ENCODE assay signal across 28 cellular contexts in genomic region chr14:74464785-74465184, GRCh38. TPM values are rescaled to one million over a fixed set of nuclear protein-coding genes. Genes with fewer than 3 reads are reported as not detected.
DNase-seq lines count a peak whose midpoint lies in the region; ATAC-seq, FAIRE-seq and TF ChIP-seq lines count a peak whose summit lies in the region.
"Had no signal": no experiment of that assay in that cellular context is flagged by ENCODE, and none has a peak within 500 bp of the region (broad histone marks: within the 10 kb centered on the region; RNA-seq: fewer than 3 reads in every experiment).

No MANE protein-coding gene starts in this region.

- no peak overlapping the region for H3K4me3 ChIP-seq in H7 (ENCODE audit: insufficient read depth, low read depth, low read length)
- H3K4me3 ChIP-seq: A549; BLaER1 treated with 17β-estradiol and CSF1 and Interleukin-3, amounts not matched to agents 10 nM and 100 nM; GM12878 had no signal

- intact Hi-C loops in head of caudate nucleus (cut with DNase I) = no loop called here

- no peak overlapping the region for H3K4me3 Mint-ChIP-seq in type B pancreatic cell
- no peak overlapping the region for H3K4me3 Mint-ChIP-seq in natural killer cell treated with Interleukin-12 subunit alpha and Interleukin-12 subunit beta and Interleukin-15 and Interleukin-18, amount 100 ng/mL, for 72 hours
- H3K4me3 Mint-ChIP-seq: B cell; CD4-positive, alpha-beta T cell; CD8-positive, alpha-beta T cell had no signal

- no peak overlapping the region for H3K27ac Mint-ChIP-seq in type B pancreatic cell
- H3K27ac Mint-ChIP-seq in natural killer cell treated with Interleukin-12 subunit alpha and Interleukin-12 subunit beta and Interleukin-15 and Interleukin-18, amount 100 ng/mL, for 72 hours = no peak overlapping the region
- H3K27ac Mint-ChIP-seq: B cell; CD4-positive, alpha-beta T cell; CD8-positive, alpha-beta T cell had no signal

- H3K27me3 ChIP-seq in H7 (ENCODE audit: control insufficient read depth, insufficient read depth, low read length) = no peaks in the 10 kb centered on the region; the same call in 1 of the 2 replicates
- H3K27me3 ChIP-seq: BLaER1 treated with 17β-estradiol and CSF1 and Interleukin-3, amounts not matched to agents 10 nM and 100 nM had no signal

- ATAC-seq in natural killer cell treated with Interleukin-12 subunit alpha and Interleukin-12 subunit beta and Interleukin-15 and Interleukin-18, amount 100 ng/mL, for 72 hours = no peak
- no peak for ATAC-seq in HG03159 (IDR thresholded peaks at IDR 0.05; ENCODE audit: unreplicated experiment)
- ATAC-seq: A549; CD8-positive, alpha-beta T cell; GM12878 had no signal

- H3K36me3 ChIP-seq in H7 (replicated peaks; ENCODE audit: control insufficient read depth, insufficient read depth, low read length) = no peaks in the 10 kb centered on the region

- H3K27me3 Mint-ChIP-seq in type B pancreatic cell = no peaks in the 10 kb centered on the region
- H3K27me3 Mint-ChIP-seq in natural killer cell treated with Interleukin-12 subunit alpha and Interleukin-12 subunit beta and Interleukin-15 and Interleukin-18, amount 100 ng/mL, for 72 hours = peaks cover 16 to 24% of the 10 kb centered on the region in 2 donors

- H3K36me3 Mint-ChIP-seq in type B pancreatic cell = no peaks in the 10 kb centered on the region
- no peaks in the 10 kb centered on the region for H3K36me3 Mint-ChIP-seq in natural killer cell treated with Interleukin-12 subunit alpha and Interleukin-12 subunit beta and Interleukin-15 and Interleukin-18, amount 100 ng/mL, for 72 hours
- H3K36me3 Mint-ChIP-seq: CD8-positive, alpha-beta T cell had no signal

- no peak for DNase-seq in HTR-8/SVneo (ENCODE audit: insufficient read length, low spot score)
- DNase-seq in head of caudate nucleus = peak in 40 of 42 donors; percentile 42 to 90 (median 68)
- peak in 29 of 56 donors; percentile 9 to 77 (median 45) for DNase-seq in nucleus accumbens (lab: John Stamatoyannopoulos, UW)
- DNase-seq in type B pancreatic cell (ENCODE audit: extremely low spot score, unreplicated experiment) = peak; percentile 54
- DNase-seq in natural killer cell treated with Interleukin-12 subunit alpha and Interleukin-12 subunit beta and Interleukin-15 and Interleukin-18, amount 100 ng/mL, for 72 hours (ENCODE audit: low spot score) = no peak
- DNase-seq in H7 = no peak
- DNase-seq: AML-193; Caco-2; Calu3; CD4-positive, alpha-beta T cell; CD8-positive, alpha-beta T cell; DMS 273 treated with DMSO at 0.1 percent for 48 hours; DMS153; DMS53; DMS79; DND-41; EL; GDM1 had no signal

- no peaks in the 10 kb centered on the region for H3K4me1 Mint-ChIP-seq in type B pancreatic cell (ENCODE audit: unreplicated experiment)
- no peaks in the 10 kb centered on the region for H3K4me1 Mint-ChIP-seq in natural killer cell treated with Interleukin-12 subunit alpha and Interleukin-12 subunit beta and Interleukin-15 and Interleukin-18, amount 100 ng/mL, for 72 hours (ENCODE audit: low read depth in 2 of 2)
- H3K4me1 Mint-ChIP-seq: B cell had no signal

- FAIRE-seq in HTR-8/SVneo (lab: Jason Lieb, UNC) = peak; percentile 75
- FAIRE-seq: A549, GM12878, GM12892, GM18507 had no signal

- H3K9me3 Mint-ChIP-seq in type B pancreatic cell = no peaks in the 10 kb centered on the region
- H3K9me3 Mint-ChIP-seq in natural killer cell treated with Interleukin-12 subunit alpha and Interleukin-12 subunit beta and Interleukin-15 and Interleukin-18, amount 100 ng/mL, for 72 hours = no peaks in the 10 kb centered on the region
- H3K9me3 Mint-ChIP-seq: CD4-positive, alpha-beta T cell; CD8-positive, alpha-beta T cell had no signal

- no peak for TF ChIP-seq CTCF in type B pancreatic cell (conservative IDR thresholded peaks at IDR 0.05)

RNA-seq across cellular contexts. Expression of gene NPC2, which starts 28.3 kb away (rescaled TPM):
- 165 and 409 TPM in 2 replicates for total RNA-seq in type B pancreatic cell (ENCODE audit: low replicate concordance)
- 10 to 100 TPM; 12.7 to 24.8 TPM for total RNA-seq in natural killer cell treated with Interleukin-12 subunit alpha and Interleukin-12 subunit beta and Interleukin-15 and Interleukin-18, amount 100 ng/mL, for 72 hours
- total RNA-seq in H7 (2014; rRNA removed; shearing (Covaris generic)) = 144 and 156 TPM in 2 replicates

RNA-seq across cellular contexts. Expression of gene ISCA2, which starts 28.8 kb away (rescaled TPM):
- total RNA-seq in type B pancreatic cell (ENCODE audit: low replicate concordance) = 32.0 and 33.4 TPM in 2 replicates
- 10 to 100 TPM; 20.6 to 22.8 TPM for total RNA-seq in natural killer cell treated with Interleukin-12 subunit alpha and Interleukin-12 subunit beta and Interleukin-15 and Interleukin-18, amount 100 ng/mL, for 72 hours
- total RNA-seq in H7 (2014; rRNA removed; shearing (Covaris generic)) = 44.5 and 45.3 TPM in 2 replicates

RNA-seq across cellular contexts. Expression of gene SYNDIG1L, which starts 38.8 kb away (rescaled TPM):
- total RNA-seq in type B pancreatic cell (ENCODE audit: low replicate concordance) = 0.36 and 0.71 TPM in 2 replicates
- total RNA-seq in natural killer cell treated with Interleukin-12 subunit alpha and Interleukin-12 subunit beta and Interleukin-15 and Interleukin-18, amount 100 ng/mL, for 72 hours = not detected
- 0.48 and 0.76 TPM in 2 replicates for total RNA-seq in H7 (2014; rRNA removed; shearing (Covaris generic))
- total RNA-seq: A172; B cell; Calu3; CD4-positive, alpha-beta T cell; CD8-positive, alpha-beta T cell; Daoy; G401; GM12878 had no signal

Comparison
In these comparisons a context has a peak if more than half of its experiments do, and no peak if none do; other contexts are left out.
1. DNase-seq: peak in head of caudate nucleus (40 of 42), nucleus accumbens (29 of 56) and type B pancreatic cell (single experiment); none in HTR-8/SVneo (single experiment), natural killer cell treated with Interleukin-12 subunit alpha and Interleukin-12 subunit beta and Interleukin-15 and Interleukin-18, amount 100 ng/mL, for 72 hours (single experiment) and H7 (single experiment).